12 cellular contexts compared by ENCODE assay signal in genomic region chr21:35476616-35477395, GRCh38.
DNase-seq lines count a peak whose midpoint lies in the region; ATAC-seq and TF ChIP-seq lines count a peak whose summit lies in the region.
"Had no signal": no experiment of that assay in that cellular context is flagged by ENCODE, and none has a peak within 500 bp of the region (broad histone marks: within the 10 kb centered on the region; RNA-seq: fewer than 3 reads in every experiment).

No MANE protein-coding gene starts in this region.

- H3F3A ChIP-seq in PC-3 (ENCODE audit: low read length, unreplicated experiment) = no peaks in the 10 kb centered on the region

- H3K9ac ChIP-seq in PC-3 (ENCODE audit: low read length) (no peak overlapping the region), skeletal muscle tissue (ENCODE audit: low read depth in 1 of 3, low read length in 3 of 3) (no peak overlapping the region)

- no peak overlapping the region for H3K4me3 Mint-ChIP-seq in activated CD4-positive, alpha-beta T cell treated with anti-CD3 and anti-CD28 coated beads, Interleukin-2, amount 10 ng/mL, durations not matched to agents 7 days and 5 days

- DNase-seq in EH (ENCODE audit: low read depth) (peak; percentile 81), PC-3 (peak; percentile 54), fibroblast of peridontal ligament (ENCODE audit: extremely low read depth) (peak; percentile 72), adrenal gland (no peak)
- no peak for DNase-seq in activated CD4-positive, alpha-beta T cell treated with anti-CD3 and anti-CD28 coated beads, Interleukin-2, amount 10 ng/mL, durations not matched to agents 7 days and 5 days
- DNase-seq in effector memory CD4-positive, alpha-beta T cell = no peak
- DNase-seq: MM.1S; NCI-H774; stimulated activated CD4-positive, alpha-beta T cell treated with anti-CD3 and anti-CD28 coated beads, Interleukin-2, amount 100 ng/mL, for 48 hours had no signal

- peaks cover 47% of the 10 kb centered on the region for H3K4me1 Mint-ChIP-seq in activated CD4-positive, alpha-beta T cell treated with anti-CD3 and anti-CD28 coated beads, Interleukin-2, amount 10 ng/mL, durations not matched to agents 7 days and 5 days

- H3K4me1 ChIP-seq in PC-3 (ENCODE audit: insufficient read depth, low read length) (peaks cover 12% of the 10 kb centered on the region), skeletal muscle tissue (ENCODE audit: control insufficient read depth in 3 of 3, insufficient read depth in 3 of 3, low read length in 3 of 3) (peaks cover 0 to 2% (median 0%) of the 10 kb centered on the region in 3 donors), adrenal gland (replicated peaks in 1 of 2) (no peaks in the 10 kb centered on the region)
- H3K4me1 ChIP-seq in effector memory CD4-positive, alpha-beta T cell (ENCODE audit: control insufficient read depth, insufficient read depth, low read length, poor library complexity, severe bottlenecking) = no peaks in the 10 kb centered on the region

- H3K79me2 ChIP-seq in PC-3 (ENCODE audit: low read length) = no peaks in the 10 kb centered on the region

- no peak overlapping the region for H3K27ac Mint-ChIP-seq in activated CD4-positive, alpha-beta T cell treated with anti-CD3 and anti-CD28 coated beads, Interleukin-2, amount 10 ng/mL, durations not matched to agents 7 days and 5 days

- H3K27ac ChIP-seq in PC-3 (ENCODE audit: low read length) (no peak overlapping the region), skeletal muscle tissue (ENCODE audit: low read depth, low read length) (peak overlapping the region; percentile 70), adrenal gland (peak overlapping the region in 2 of 5 donors; percentile 42 to 77)
- H3K27ac ChIP-seq in effector memory CD4-positive, alpha-beta T cell (ENCODE audit: insufficient read depth, low read length, poor library complexity, severe bottlenecking) = no peak overlapping the region

- CTCF ChIA-PET in PC-3 (lab: Charles Lee) = no interaction called here
- CTCF ChIA-PET in activated CD4-positive, alpha-beta T cell treated with anti-CD3 and anti-CD28 coated beads, Interleukin-2, amount 10 ng/mL, durations not matched to agents 7 days and 5 days (lab: Charles Lee) = interaction anchor here (2.5 kb wide), 1 partner anchor 11 kb away, joined by 6 read pairs; no protein-coding TSS in a partner anchor

- no peaks in the 10 kb centered on the region for H3K9me2 ChIP-seq in PC-3 (replicated peaks; ENCODE audit: low read length)

- peaks cover 28% of the 10 kb centered on the region for H3K9me3 Mint-ChIP-seq in activated CD4-positive, alpha-beta T cell treated with anti-CD3 and anti-CD28 coated beads, Interleukin-2, amount 10 ng/mL, durations not matched to agents 7 days and 5 days

- H3K4me3 ChIP-seq in PC-3 (ENCODE audit: low read length) = no peak overlapping the region
- H3K4me3 ChIP-seq in skeletal muscle tissue (ENCODE audit: low read length in 3 of 3) = no peak overlapping the region
- no peak overlapping the region for H3K4me3 ChIP-seq in adrenal gland
- H3K4me3 ChIP-seq in effector memory CD4-positive, alpha-beta T cell (ENCODE audit: insufficient read depth, low read depth, low read length, poor library complexity, severe bottlenecking) = no peak overlapping the region
- H3K4me3 ChIP-seq: thoracic aorta had no signal

- ATAC-seq in PC-3 = no peak
- no peak for ATAC-seq in GM21717 (IDR thresholded peaks at IDR 0.05; ENCODE audit: unreplicated experiment)

- no peak for TF ChIP-seq CTCF in PC-3 (conservative IDR thresholded peaks at IDR 0.05; ENCODE audit: low read depth, low read length)
- TF ChIP-seq CTCF in adrenal gland (IDR thresholded peaks at IDR 0.05) = no peak

- BruUV-seq in PC-3 (replicated peaks; lab: Mats Ljungman, UMichigan) = no TSS peak

- peak overlapping the region; percentile 24 for H3K4me2 ChIP-seq in PC-3 (ENCODE audit: low read length)

- POLR2A ChIA-PET in PC-3 (lab: Charles Lee; ENCODE audit: unreplicated experiment) = interaction anchor here (0.7 kb wide), 1 partner anchor 79 kb away, joined by 5 read pairs; no protein-coding TSS in a partner anchor
- POLR2A ChIA-PET in activated CD4-positive, alpha-beta T cell treated with anti-CD3 and anti-CD28 coated beads, Interleukin-2, amount 10 ng/mL, durations not matched to agents 7 days and 5 days (lab: Charles Lee) = no interaction called here

- H3K27me3 ChIP-seq in PC-3 (ENCODE audit: low read length) (no peaks in the 10 kb centered on the region), skeletal muscle tissue (ENCODE audit: control insufficient read depth in 3 of 3, insufficient read depth in 3 of 3, low read length in 3 of 3) (no peaks in the 10 kb centered on the region), adrenal gland (peaks cover 3% of the 10 kb centered on the region)
- no peaks in the 10 kb centered on the region for H3K27me3 ChIP-seq in effector memory CD4-positive, alpha-beta T cell (replicated peaks; ENCODE audit: control insufficient read depth, insufficient read depth, low read length, poor library complexity, severe bottlenecking)

- no peaks in the 10 kb centered on the region for H3K9me3 ChIP-seq in PC-3 (ENCODE audit: low read length)
- H3K9me3 ChIP-seq in skeletal muscle tissue (ENCODE audit: control insufficient read depth in 3 of 3, low read length in 3 of 3) = no peaks in the 10 kb centered on the region
- H3K9me3 ChIP-seq in adrenal gland (replicated peaks in 1 of 3) = no peaks in the 10 kb centered on the region
- H3K9me3 ChIP-seq in effector memory CD4-positive, alpha-beta T cell (ENCODE audit: control insufficient read depth, low read length) = no peaks in the 10 kb centered on the region
- H3K9me3 ChIP-seq: thoracic aorta had no signal

- no peaks in the 10 kb centered on the region for H4K20me1 ChIP-seq in PC-3 (ENCODE audit: low read length)

- peaks cover 7% of the 10 kb centered on the region for H3K27me3 Mint-ChIP-seq in activated CD4-positive, alpha-beta T cell treated with anti-CD3 and anti-CD28 coated beads, Interleukin-2, amount 10 ng/mL, durations not matched to agents 7 days and 5 days

- 47 to 51% (median 47%) methylated on average over 9 of the region's 9 CpGs for WGBS in adrenal gland, 4 donors

- H3K36me3 Mint-ChIP-seq in activated CD4-positive, alpha-beta T cell treated with anti-CD3 and anti-CD28 coated beads, Interleukin-2, amount 10 ng/mL, durations not matched to agents 7 days and 5 days (ENCODE audit: low read depth) = peaks cover 19% of the 10 kb centered on the region

- H2AFZ ChIP-seq in PC-3 (ENCODE audit: low read length) = peak overlapping the region; percentile 31; the same call in 1 of the 2 replicates

- H3K36me3 ChIP-seq in PC-3 (ENCODE audit: low read depth, low read length) (no peaks in the 10 kb centered on the region), skeletal muscle tissue (ENCODE audit: control insufficient read depth in 3 of 3, insufficient read depth in 3 of 3, low read length in 3 of 3) (no peaks in the 10 kb centered on the region), adrenal gland (replicated peaks in 1 of 2) (no peaks in the 10 kb centered on the region)
- H3K36me3 ChIP-seq in effector memory CD4-positive, alpha-beta T cell (ENCODE audit: control insufficient read depth, insufficient read depth, low read length) = no peaks in the 10 kb centered on the region
- H3K36me3 ChIP-seq: thoracic aorta had no signal

- intact Hi-C loops in PC-3 (cut with micrococcal nuclease) (no loop called here), adrenal gland (cut with DNase I) (no loop called here)

- TF ChIP-seq POLR2A in adrenal gland (IDR thresholded peaks at IDR 0.05) = no peak

Comparison
In these comparisons a context has a peak if more than half of its experiments do, and no peak if none do; other contexts are left out.
1. DNase-seq: peak in EH (single experiment), PC-3 (single experiment) and fibroblast of peridontal ligament (single experiment); none in activated CD4-positive, alpha-beta T cell treated with anti-CD3 and anti-CD28 coated beads, Interleukin-2, amount 10 ng/mL, durations not matched to agents 7 days and 5 days (single experiment), adrenal gland (0 of 7) and effector memory CD4-positive, alpha-beta T cell (0 of 3).